In the genomic region with DNA sequence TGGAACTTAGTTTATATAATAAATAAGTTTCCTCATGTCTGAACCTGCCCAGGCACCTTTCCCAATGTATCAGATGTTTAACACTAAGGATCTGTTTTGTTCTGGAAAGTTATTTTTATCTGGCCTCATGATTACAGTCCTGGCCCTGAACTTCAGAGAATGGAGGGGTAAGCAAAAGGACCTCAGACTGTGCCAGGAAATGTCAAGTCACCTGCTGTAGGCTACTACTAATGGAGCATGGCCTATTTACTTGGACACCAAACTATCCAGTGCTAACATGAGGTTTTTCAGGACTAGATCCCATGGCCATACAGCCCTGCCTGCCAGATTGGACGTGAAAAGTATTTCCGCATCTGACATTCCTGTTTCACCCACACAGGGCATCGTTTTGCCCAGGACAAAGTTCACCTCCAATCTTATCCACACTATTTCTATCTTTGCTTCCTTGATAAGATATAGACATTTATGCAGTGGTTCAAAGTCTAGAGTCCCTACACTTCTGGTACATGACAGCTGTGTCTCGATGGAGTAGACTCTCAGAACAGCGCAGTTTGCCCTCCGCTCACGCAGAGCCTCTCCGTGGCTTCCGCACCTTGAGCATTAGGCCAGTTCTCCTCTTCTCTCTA, we compare ENCODE assay signal across 38 cellular contexts. TPM values are rescaled to one million over a fixed set of nuclear protein-coding genes. Genes with fewer than 3 reads are reported as not detected.
DNase-seq lines count a peak whose midpoint lies in the region; ATAC-seq and TF ChIP-seq lines count a peak whose summit lies in the region.
"Had no signal": no experiment of that assay in that cellular context is flagged by ENCODE, and none has a peak within 500 bp of the region (broad histone marks: within the 10 kb centered on the region; RNA-seq: fewer than 3 reads in every experiment).

A gene with protein sequence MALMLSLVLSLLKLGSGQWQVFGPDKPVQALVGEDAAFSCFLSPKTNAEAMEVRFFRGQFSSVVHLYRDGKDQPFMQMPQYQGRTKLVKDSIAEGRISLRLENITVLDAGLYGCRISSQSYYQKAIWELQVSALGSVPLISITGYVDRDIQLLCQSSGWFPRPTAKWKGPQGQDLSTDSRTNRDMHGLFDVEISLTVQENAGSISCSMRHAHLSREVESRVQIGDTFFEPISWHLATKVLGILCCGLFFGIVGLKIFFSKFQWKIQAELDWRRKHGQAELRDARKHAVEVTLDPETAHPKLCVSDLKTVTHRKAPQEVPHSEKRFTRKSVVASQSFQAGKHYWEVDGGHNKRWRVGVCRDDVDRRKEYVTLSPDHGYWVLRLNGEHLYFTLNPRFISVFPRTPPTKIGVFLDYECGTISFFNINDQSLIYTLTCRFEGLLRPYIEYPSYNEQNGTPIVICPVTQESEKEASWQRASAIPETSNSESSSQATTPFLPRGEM (plus strand): TSS at position 539 of the 626 bp plus-strand sequence. CDS start 152 bp downstream, outside the sequence.

- H3K9me2 ChIP-seq in hepatocyte (replicated peaks; ENCODE audit: insufficient read depth): no peaks in the 10 kb centered on the region

- H3K27me3 Mint-ChIP-seq in CD4-positive, CD25-positive, alpha-beta regulatory T cell: no peaks in the 10 kb centered on the region
- H3K27me3 Mint-ChIP-seq: activated CD4-positive, alpha-beta T cell treated with anti-CD3 and anti-CD28 coated beads for 36 hours; activated T-helper 17 cell treated with anti-CD3 and anti-CD28 coated beads, Interleukin-2, amount 50 U/mL, for 72 hours; IgD-negative memory B cell had no signal

- no peaks in the 10 kb centered on the region for H3K9me3 ChIP-seq in CD4-positive, CD25-positive, alpha-beta regulatory T cell (ENCODE audit: control insufficient read depth in 2 of 2, low read length in 2 of 2)
- H3K9me3 ChIP-seq in Peyer's patch: no peaks in the 10 kb centered on the region
- no peaks in the 10 kb centered on the region for H3K9me3 ChIP-seq in hepatocyte (ENCODE audit: low read depth)
- H3K9me3 ChIP-seq in prostate gland: no peaks in the 10 kb centered on the region
- H3K9me3 ChIP-seq: vagina had no signal

- H3K4me2 ChIP-seq in hepatocyte: peak within 1 kb of the TSS; percentile 64

- DNase-seq in CD4-positive, CD25-positive, alpha-beta regulatory T cell: no peak
- DNase-seq in Peyer's patch (peak in 2 of 3 donors; percentile 72 to 85), hepatocyte (ENCODE audit: low spot score) (peak; percentile 41), prostate gland (ENCODE audit: low spot score) (peak; percentile 71), NCI-H774 (lab: John Stamatoyannopoulos, UW) (no peak)
- no peak for DNase-seq in NK-92 treated with Interleukin-12 subunit alpha and Interleukin-12 subunit beta, amount 100 ng/mL, for 24 hours (lab: John Stamatoyannopoulos, UW)
- DNase-seq: activated CD4-positive, alpha-beta T cell treated with anti-CD3 and anti-CD28 coated beads for 36 hours; activated CD8-positive, alpha-beta T cell treated with anti-CD3 and anti-CD28 coated beads, Interleukin-2, amount 10 ng/mL, durations not matched to agents 7 days and 5 days; activated naive CD4-positive, alpha-beta T cell treated with anti-CD3 and anti-CD28 coated beads, Interleukin-2, amount 50 U/mL, for 16 hours; Calu3; DMS79 treated with DMSO at 0.1 percent for 48 hours; effector memory CD4-positive, alpha-beta T cell; GDM1; glutamatergic neuron; left ventricle myocardium superior; NCI-H1092 treated with DMSO at 0.1 percent for 48 hours; NCI-H187 treated with DMSO at 0.1 percent for 48 hours; NCI-H2171; NCI-H510A treated with DMSO at 0.1 percent for 48 hours; occipital lobe; SIG-M5; stimulated activated naive CD4-positive, alpha-beta T cell; SW 1271 had no signal

- intact Hi-C loops in prostate gland (cut with DNase I): no loop called here

- no peak within 1 kb of the TSS for H3K4me3 Mint-ChIP-seq in CD4-positive, CD25-positive, alpha-beta regulatory T cell
- H3K4me3 Mint-ChIP-seq: activated CD4-positive, alpha-beta T cell treated with anti-CD3 and anti-CD28 coated beads for 36 hours; activated CD8-positive, alpha-beta T cell treated with anti-CD3 and anti-CD28 coated beads, Interleukin-2, amount 10 ng/mL, durations not matched to agents 7 days and 5 days; activated T-helper 17 cell treated with anti-CD3 and anti-CD28 coated beads, Interleukin-2, amount 50 U/mL, for 72 hours; IgD-negative memory B cell; mesothelial cell of epicardium; natural killer cell treated with Interleukin-12 subunit alpha and Interleukin-12 subunit beta and Interleukin-15 and Interleukin-18, amount 100 ng/mL, for 72 hours had no signal

- H3K4me1 ChIP-seq in CD4-positive, CD25-positive, alpha-beta regulatory T cell (ENCODE audit: control insufficient read depth, insufficient read depth, low read length, poor library complexity, severe bottlenecking): no peaks in the 10 kb centered on the region
- no peaks in the 10 kb centered on the region for H3K4me1 ChIP-seq in Peyer's patch
- H3K4me1 ChIP-seq in hepatocyte (ENCODE audit: insufficient read depth): peaks cover 8% of the 10 kb centered on the region
- no peaks in the 10 kb centered on the region for H3K4me1 ChIP-seq in prostate gland (replicated peaks)
- H3K4me1 ChIP-seq: vagina had no signal

- peak within 1 kb of the TSS; percentile 21 for H2AFZ ChIP-seq in hepatocyte

- TF ChIP-seq POLR2A in Peyer's patch (IDR thresholded peaks at IDR 0.05) (peak; percentile 91 to 94), prostate gland (IDR thresholded peaks at IDR 0.05) (no peak)

- H3K27me3 ChIP-seq in CD4-positive, CD25-positive, alpha-beta regulatory T cell (ENCODE audit: control insufficient read depth, insufficient read depth, low read length): no peaks in the 10 kb centered on the region
- no peaks in the 10 kb centered on the region for H3K27me3 ChIP-seq in Peyer's patch
- H3K27me3 ChIP-seq in hepatocyte: no peaks in the 10 kb centered on the region
- no peaks in the 10 kb centered on the region for H3K27me3 ChIP-seq in prostate gland (replicated peaks; ENCODE audit: insufficient read depth)
- H3K27me3 ChIP-seq: vagina had no signal

- WGBS in hepatocyte (ENCODE audit: low lambda C conversion rate, missing lambda C conversion rate): 72% methylated on average over 9 of the region's 9 CpGs
- WGBS in prostate gland: 78% methylated on average over 9 of the region's 9 CpGs

- no peaks in the 10 kb centered on the region for H3K36me3 Mint-ChIP-seq in CD4-positive, CD25-positive, alpha-beta regulatory T cell
- H3K36me3 Mint-ChIP-seq: brain; CD14-positive monocyte; mesothelial cell of epicardium; natural killer cell treated with Interleukin-12 subunit alpha and Interleukin-12 subunit beta and Interleukin-15 and Interleukin-18, amount 100 ng/mL, for 72 hours had no signal

- H3K27ac Mint-ChIP-seq in CD4-positive, CD25-positive, alpha-beta regulatory T cell: peak within 1 kb of the TSS; percentile 52 to 75 (median 68)
- H3K27ac Mint-ChIP-seq: activated CD4-positive, alpha-beta T cell treated with anti-CD3 and anti-CD28 coated beads for 36 hours; activated CD8-positive, alpha-beta T cell treated with anti-CD3 and anti-CD28 coated beads, Interleukin-2, amount 10 ng/mL, durations not matched to agents 7 days and 5 days; activated T-helper 17 cell treated with anti-CD3 and anti-CD28 coated beads, Interleukin-2, amount 50 U/mL, for 72 hours; CD14-positive monocyte; IgD-negative memory B cell; mesothelial cell of epicardium; natural killer cell treated with Interleukin-12 subunit alpha and Interleukin-12 subunit beta and Interleukin-15 and Interleukin-18, amount 100 ng/mL, for 72 hours had no signal

- no peak within 1 kb of the TSS for H3K4me3 ChIP-seq in CD4-positive, CD25-positive, alpha-beta regulatory T cell (ENCODE audit: low read depth, low read length)
- H3K4me3 ChIP-seq in Peyer's patch: peak within 1 kb of the TSS in 3 of 4 donors; percentile 16 to 54 (median 53)
- H3K4me3 ChIP-seq in hepatocyte: no peak within 1 kb of the TSS
- no peak within 1 kb of the TSS for H3K4me3 ChIP-seq in prostate gland
- H3K4me3 ChIP-seq: skin epidermis, vagina had no signal

- no peaks in the 10 kb centered on the region for H3K36me3 ChIP-seq in CD4-positive, CD25-positive, alpha-beta regulatory T cell (ENCODE audit: control insufficient read depth, insufficient read depth, low read length)
- H3K36me3 ChIP-seq in Peyer's patch: no peaks in the 10 kb centered on the region
- H3K36me3 ChIP-seq in hepatocyte (replicated peaks; ENCODE audit: insufficient read depth, low read depth): no peaks in the 10 kb centered on the region
- no peaks in the 10 kb centered on the region for H3K36me3 ChIP-seq in prostate gland
- H3K36me3 ChIP-seq: vagina had no signal

- H3K27ac ChIP-seq in CD4-positive, CD25-positive, alpha-beta regulatory T cell (ENCODE audit: insufficient read depth, low read length, poor library complexity, severe bottlenecking): no peak within 1 kb of the TSS
- H3K27ac ChIP-seq in Peyer's patch (peak within 1 kb of the TSS in 3 of 4 donors; percentile 63 to 90 (median 87)), hepatocyte (peak within 1 kb of the TSS; percentile 84), prostate gland (peak within 1 kb of the TSS; percentile 9 to 47)
- H3K27ac ChIP-seq: skin epidermis, vagina, VCaP had no signal

- peak in 2 of 6 experiments; percentile 6 to 12 for TF ChIP-seq CTCF in Peyer's patch (IDR thresholded peaks at IDR 0.05)
- TF ChIP-seq CTCF in hepatocyte (IDR thresholded peaks at IDR 0.05; ENCODE audit: poor library complexity): no peak
- TF ChIP-seq CTCF in prostate gland (IDR thresholded peaks at IDR 0.05): no peak

- no peak for ATAC-seq in CD4-positive, CD25-positive, alpha-beta regulatory T cell (ENCODE audit: low read depth in 2 of 2)
- no peak for ATAC-seq in HG03280 (IDR thresholded peaks at IDR 0.05; ENCODE audit: unreplicated experiment)
- ATAC-seq in HG02973 (IDR thresholded peaks at IDR 0.05; ENCODE audit: unreplicated experiment): no peak
- ATAC-seq: activated CD4-positive, alpha-beta T cell treated with anti-CD3 and anti-CD28 coated beads for 36 hours; activated CD8-positive, alpha-beta T cell treated with anti-CD3 and anti-CD28 coated beads, Interleukin-2, amount 10 ng/mL, durations not matched to agents 7 days and 5 days; activated T-helper 17 cell treated with anti-CD3 and anti-CD28 coated beads, Interleukin-2, amount 50 U/mL, for 72 hours; HCT116; left ventricle myocardium superior; natural killer cell treated with Interleukin-12 subunit alpha and Interleukin-12 subunit beta and Interleukin-15 and Interleukin-18, amount 100 ng/mL, for 72 hours; Panc1 had no signal

- H3K4me1 Mint-ChIP-seq in CD4-positive, CD25-positive, alpha-beta regulatory T cell: peaks cover 0 to 9% (median 2%) of the 10 kb centered on the region in 4 donors
- H3K4me1 Mint-ChIP-seq: activated T-helper 17 cell treated with anti-CD3 and anti-CD28 coated beads, Interleukin-2, amount 50 U/mL, for 72 hours; brain; CD14-positive monocyte; IgD-negative memory B cell; mesothelial cell of epicardium had no signal

- peaks cover 0 to 6% (median 0%) of the 10 kb centered on the region in 7 donors for H3K9me3 Mint-ChIP-seq in CD4-positive, CD25-positive, alpha-beta regulatory T cell
- H3K9me3 Mint-ChIP-seq: activated T-helper 17 cell treated with anti-CD3 and anti-CD28 coated beads, Interleukin-2, amount 50 U/mL, for 72 hours; natural killer cell treated with Interleukin-12 subunit alpha and Interleukin-12 subunit beta and Interleukin-15 and Interleukin-18, amount 100 ng/mL, for 72 hours had no signal

- H4K20me1 ChIP-seq in hepatocyte (ENCODE audit: insufficient read depth, poor library complexity, severe bottlenecking): no peaks in the 10 kb centered on the region

- H3K79me2 ChIP-seq in hepatocyte: no peaks in the 10 kb centered on the region

RNA-seq across cellular contexts. Expression of the gene that starts here (rescaled TPM):
- not detected for total RNA-seq in CD4-positive, CD25-positive, alpha-beta regulatory T cell
- polyA plus RNA-seq in CD4-positive, CD25-positive, alpha-beta regulatory T cell: under 1 TPM in 2 of 4 donors, not detected in 2; 0.16 to 0.33 TPM
- total RNA-seq in Peyer's patch (100 to 1,000 TPM in 3 of 4 donors, 1 to 10 TPM in 1; 6.6 to 337 (median 134) TPM), hepatocyte (19.1 and 22.0 TPM in 2 replicates), prostate gland (1 to 10 TPM in 1 of 2 donors, under 1 TPM in 1; 0.14 to 8.3 TPM)
- 9.8 and 12.5 TPM in 2 replicates for polyA plus RNA-seq in hepatocyte
- total RNA-seq: activated CD8-positive, alpha-beta T cell treated with anti-CD3 and anti-CD28 coated beads, Interleukin-2, amount 10 ng/mL, durations not matched to agents 7 days and 5 days; Calu3; epithelial cell of proximal tubule; mesothelial cell of epicardium; natural killer cell treated with Interleukin-12 subunit alpha and Interleukin-12 subunit beta and Interleukin-15 and Interleukin-18, amount 100 ng/mL, for 72 hours; occipital lobe; renal cortical epithelial cell; vagina had no signal
- polyA plus RNA-seq: IgD-negative memory B cell had no signal

Comparison
In these comparisons a context has a peak if more than half of its experiments do, and no peak if none do; other contexts are left out.
1. DNase-seq: peak in Peyer's patch (2 of 3), hepatocyte (single experiment) and prostate gland (single experiment); none in CD4-positive, CD25-positive, alpha-beta regulatory T cell (0 of 3), NK-92 treated with Interleukin-12 subunit alpha and Interleukin-12 subunit beta, amount 100 ng/mL, for 24 hours (single experiment) and NCI-H774 (single experiment).
2. H3K4me3 ChIP-seq: peak in Peyer's patch (3 of 4); none in CD4-positive, CD25-positive, alpha-beta regulatory T cell (single experiment), hepatocyte (single experiment) and prostate gland (0 of 2).